In the genomic region with DNA sequence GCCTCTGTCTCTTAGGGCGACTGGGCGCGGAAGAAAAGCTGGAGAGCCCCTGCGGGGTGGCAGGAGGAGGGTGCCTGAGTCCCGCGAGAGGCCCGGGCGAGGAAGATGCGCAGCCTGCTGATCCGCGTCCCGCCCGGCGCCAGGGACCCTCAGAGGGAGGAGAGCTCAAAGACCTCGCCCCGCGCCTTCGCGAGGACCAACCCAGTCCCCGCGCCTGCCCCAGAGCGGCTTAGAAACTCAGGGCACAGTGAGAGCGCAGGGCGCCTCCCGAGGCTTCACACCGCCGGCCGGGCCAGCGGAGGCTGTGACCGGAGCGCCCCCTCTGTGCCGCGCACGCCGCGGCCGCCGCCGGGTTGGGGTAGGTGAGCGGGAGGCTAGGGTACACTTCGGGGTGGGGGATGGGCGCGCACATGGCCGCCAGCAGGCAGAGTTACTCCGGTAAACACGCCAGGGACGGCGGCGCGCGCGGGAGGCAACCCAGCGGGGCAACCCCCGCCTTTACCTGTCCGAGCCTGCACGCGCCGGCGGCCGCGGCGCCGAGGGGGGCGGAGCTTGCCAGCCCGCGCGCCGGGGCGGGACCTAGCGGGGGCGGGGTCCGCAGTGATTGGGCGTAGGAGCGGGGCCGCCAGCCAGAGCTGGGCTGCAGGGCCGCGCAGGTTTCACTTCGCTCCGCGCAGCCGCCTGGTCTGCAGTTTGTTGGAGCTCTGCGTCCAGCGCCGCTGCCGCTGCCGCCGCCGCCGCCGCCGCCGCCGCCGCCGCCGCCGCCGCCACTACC, we compare ENCODE assay signal across 1 cellular context.
TF ChIP-seq lines count a peak whose summit lies in the region.

A gene with protein sequence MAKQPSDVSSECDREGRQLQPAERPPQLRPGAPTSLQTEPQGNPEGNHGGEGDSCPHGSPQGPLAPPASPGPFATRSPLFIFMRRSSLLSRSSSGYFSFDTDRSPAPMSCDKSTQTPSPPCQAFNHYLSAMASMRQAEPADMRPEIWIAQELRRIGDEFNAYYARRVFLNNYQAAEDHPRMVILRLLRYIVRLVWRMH (plus strand): TSS at position 662 of the 775 bp plus-strand sequence. CDS start 2,832 bp downstream, outside the sequence.

TF ChIP-seq in HepG2, 621 proteins besides CTCF, POLR2A, EP300 and RAD21 (continued from another document and continues in another):
- TF ChIP-seq, protein P1, sequence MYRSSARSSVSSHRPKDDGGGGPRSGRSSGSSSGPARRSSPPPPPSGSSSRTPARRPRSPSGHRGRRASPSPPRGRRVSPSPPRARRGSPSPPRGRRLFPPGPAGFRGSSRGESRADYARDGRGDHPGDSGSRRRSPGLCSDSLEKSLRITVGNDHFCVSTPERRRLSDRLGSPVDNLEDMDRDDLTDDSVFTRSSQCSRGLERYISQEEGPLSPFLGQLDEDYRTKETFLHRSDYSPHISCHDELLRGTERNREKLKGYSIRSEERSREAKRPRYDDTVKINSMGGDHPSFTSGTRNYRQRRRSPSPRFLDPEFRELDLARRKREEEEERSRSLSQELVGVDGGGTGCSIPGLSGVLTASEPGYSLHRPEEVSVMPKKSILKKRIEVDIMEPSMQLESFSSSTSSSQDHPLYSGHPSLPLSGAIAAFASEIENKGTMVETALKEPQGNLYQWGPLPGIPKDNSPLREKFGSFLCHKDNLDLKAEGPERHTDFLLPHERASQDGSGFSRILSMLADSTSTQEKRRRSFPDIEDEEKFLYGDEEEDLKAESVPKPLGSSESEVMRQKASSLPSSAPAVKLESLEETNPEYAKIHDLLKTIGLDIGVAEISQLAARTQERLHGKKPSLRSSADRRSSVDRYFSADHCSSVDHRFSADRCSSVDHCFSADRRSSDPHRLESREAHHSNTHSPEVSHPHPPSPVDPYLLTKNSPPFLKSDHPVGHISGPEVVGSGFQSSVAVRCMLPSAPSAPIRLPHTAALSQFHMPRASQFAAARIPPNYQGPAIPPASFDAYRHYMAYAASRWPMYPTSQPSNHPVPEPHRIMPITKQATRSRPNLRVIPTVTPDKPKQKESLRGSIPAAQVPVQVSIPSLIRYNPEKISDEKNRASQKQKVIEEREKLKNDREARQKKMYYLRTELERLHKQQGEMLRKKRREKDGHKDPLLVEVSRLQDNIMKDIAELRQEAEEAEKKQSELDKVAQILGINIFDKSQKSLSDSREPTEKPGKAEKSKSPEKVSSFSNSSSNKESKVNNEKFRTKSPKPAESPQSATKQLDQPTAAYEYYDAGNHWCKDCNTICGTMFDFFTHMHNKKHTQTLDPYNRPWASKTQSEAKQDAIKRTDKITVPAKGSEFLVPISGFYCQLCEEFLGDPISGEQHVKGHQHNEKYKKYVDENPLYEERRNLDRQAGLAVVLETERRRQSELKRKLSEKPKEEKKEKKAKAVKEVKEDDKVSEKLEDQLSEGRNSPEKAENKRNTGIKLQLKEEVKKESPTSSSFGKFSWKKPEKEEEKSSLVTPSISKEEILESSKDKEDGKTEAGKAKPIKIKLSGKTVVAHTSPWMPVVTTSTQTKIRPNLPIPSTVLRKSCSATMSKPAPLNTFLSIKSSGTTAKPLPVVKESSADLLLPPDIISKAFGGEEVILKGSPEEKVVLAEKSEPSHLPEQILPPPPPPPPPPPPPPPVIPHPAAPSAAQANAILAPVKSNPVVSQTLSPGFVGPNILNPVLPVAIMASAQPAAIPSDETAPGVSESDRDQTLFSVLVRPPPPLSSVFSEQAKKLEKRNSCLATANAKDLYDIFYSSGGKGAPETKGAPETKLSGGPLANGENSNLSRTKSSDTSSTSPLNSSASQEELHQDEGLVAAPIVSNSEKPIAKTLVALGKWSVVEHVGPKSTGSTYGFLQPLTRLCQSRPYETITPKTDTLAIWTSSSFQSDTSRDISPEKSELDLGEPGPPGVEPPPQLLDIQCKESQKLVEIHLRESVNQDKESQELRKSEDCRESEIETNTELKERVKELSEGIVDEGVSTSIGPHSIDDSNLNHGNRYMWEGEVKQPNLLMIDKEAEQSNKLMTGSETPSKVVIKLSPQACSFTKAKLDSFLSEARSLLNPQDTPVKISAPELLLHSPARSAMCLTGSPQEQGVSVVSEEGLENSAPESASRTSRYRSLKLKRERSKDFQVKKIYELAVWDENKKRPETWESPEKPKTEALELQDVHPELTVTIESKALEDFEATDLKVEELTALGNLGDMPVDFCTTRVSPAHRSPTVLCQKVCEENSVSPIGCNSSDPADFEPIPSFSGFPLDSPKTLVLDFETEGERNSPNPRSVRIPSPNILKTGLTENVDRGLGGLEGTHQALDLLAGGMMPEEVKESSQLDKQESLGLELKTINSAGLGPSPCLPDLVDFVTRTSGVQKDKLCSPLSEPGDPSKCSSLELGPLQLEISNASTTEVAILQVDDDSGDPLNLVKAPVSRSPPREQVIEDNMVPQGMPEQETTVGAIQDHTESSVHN (CRISPR knock-in tag; IDR thresholded peaks at IDR 0.05), result no peak; the same call in 1 of the 2 replicates
- TF ChIP-seq HNRNPLL (IDR thresholded peaks at IDR 0.05; ENCODE audit: low read depth, low read length, poor library complexity, severe bottlenecking) (peak; percentile 78), FOSL1 (CRISPR knock-in tag; IDR thresholded peaks at IDR 0.05; ENCODE audit: borderline replicate concordance) (peak; percentile 23; the same call in 1 of the 2 replicates), MATR3 (CRISPR knock-in tag; IDR thresholded peaks at IDR 0.05) (no peak), MTF2 (CRISPR knock-in tag; IDR thresholded peaks at IDR 0.05; ENCODE audit: borderline replicate concordance) (peak; percentile 100; the same call in 1 of the 2 replicates), ZNF33A (CRISPR knock-in tag; IDR thresholded peaks at IDR 0.05; ENCODE audit: borderline replicate concordance) (peak; percentile 86; the same call in 1 of the 2 replicates), REL (CRISPR knock-in tag; conservative IDR thresholded peaks at IDR 0.05) (peak; percentile 61; the same call in 1 of the 2 replicates), RBAK (CRISPR knock-in tag; IDR thresholded peaks at IDR 0.05) (no peak), ZBTB38 (CRISPR knock-in tag; IDR thresholded peaks at IDR 0.05) (peak; percentile 92), PAWR (CRISPR knock-in tag; IDR thresholded peaks at IDR 0.05; ENCODE audit: borderline replicate concordance) (peak; percentile 94; the same call in 1 of the 2 replicates), TBP (CRISPR knock-in tag; IDR thresholded peaks at IDR 0.05) (no peak), SNAI1 (CRISPR knock-in tag; IDR thresholded peaks at IDR 0.05; ENCODE audit: borderline replicate concordance) (no peak; the same call in 1 of the 2 replicates), IKZF1 (IDR thresholded peaks at IDR 0.05) (no peak), MXD4 (CRISPR knock-in tag; IDR thresholded peaks at IDR 0.05) (peak; percentile 96), ZNF589 (CRISPR knock-in tag; conservative IDR thresholded peaks at IDR 0.05) (peak; percentile 90; the same call in 1 of the 2 replicates), PCBP1 (IDR thresholded peaks at IDR 0.05; ENCODE audit: borderline replicate concordance, low read depth, low read length) (0 out of 2 replicates have a peak, but pooled peaks have one; percentile 14), MAFK (conservative IDR thresholded peaks at IDR 0.05 in 1 of 2, IDR thresholded peaks at IDR 0.05 in 1 of 2; ENCODE audit: low read length in 2 of 2) (no peak), SALL2 (CRISPR knock-in tag; IDR thresholded peaks at IDR 0.05) (peak; percentile 99), ZNF333 (CRISPR knock-in tag; IDR thresholded peaks at IDR 0.05; ENCODE audit: borderline replicate concordance) (peak; percentile 77), ZNF34 (CRISPR knock-in tag; IDR thresholded peaks at IDR 0.05; ENCODE audit: borderline replicate concordance) (peak; percentile 80; the same call in 1 of the 2 replicates), ELF4 (CRISPR knock-in tag; IDR thresholded peaks at IDR 0.05; ENCODE audit: borderline replicate concordance) (no peak; the same call in 1 of the 2 replicates), ZNF790 (CRISPR knock-in tag; IDR thresholded peaks at IDR 0.05; ENCODE audit: borderline replicate concordance) (peak; percentile 94), SYNCRIP (IDR thresholded peaks at IDR 0.05; ENCODE audit: insufficient read depth, low read depth, low read length) (no peak), ZNF383 (CRISPR knock-in tag; IDR thresholded peaks at IDR 0.05; ENCODE audit: borderline replicate concordance) (0 out of 2 replicates have a peak, but pooled peaks have one; percentile 43)
- TF ChIP-seq, protein P2, sequence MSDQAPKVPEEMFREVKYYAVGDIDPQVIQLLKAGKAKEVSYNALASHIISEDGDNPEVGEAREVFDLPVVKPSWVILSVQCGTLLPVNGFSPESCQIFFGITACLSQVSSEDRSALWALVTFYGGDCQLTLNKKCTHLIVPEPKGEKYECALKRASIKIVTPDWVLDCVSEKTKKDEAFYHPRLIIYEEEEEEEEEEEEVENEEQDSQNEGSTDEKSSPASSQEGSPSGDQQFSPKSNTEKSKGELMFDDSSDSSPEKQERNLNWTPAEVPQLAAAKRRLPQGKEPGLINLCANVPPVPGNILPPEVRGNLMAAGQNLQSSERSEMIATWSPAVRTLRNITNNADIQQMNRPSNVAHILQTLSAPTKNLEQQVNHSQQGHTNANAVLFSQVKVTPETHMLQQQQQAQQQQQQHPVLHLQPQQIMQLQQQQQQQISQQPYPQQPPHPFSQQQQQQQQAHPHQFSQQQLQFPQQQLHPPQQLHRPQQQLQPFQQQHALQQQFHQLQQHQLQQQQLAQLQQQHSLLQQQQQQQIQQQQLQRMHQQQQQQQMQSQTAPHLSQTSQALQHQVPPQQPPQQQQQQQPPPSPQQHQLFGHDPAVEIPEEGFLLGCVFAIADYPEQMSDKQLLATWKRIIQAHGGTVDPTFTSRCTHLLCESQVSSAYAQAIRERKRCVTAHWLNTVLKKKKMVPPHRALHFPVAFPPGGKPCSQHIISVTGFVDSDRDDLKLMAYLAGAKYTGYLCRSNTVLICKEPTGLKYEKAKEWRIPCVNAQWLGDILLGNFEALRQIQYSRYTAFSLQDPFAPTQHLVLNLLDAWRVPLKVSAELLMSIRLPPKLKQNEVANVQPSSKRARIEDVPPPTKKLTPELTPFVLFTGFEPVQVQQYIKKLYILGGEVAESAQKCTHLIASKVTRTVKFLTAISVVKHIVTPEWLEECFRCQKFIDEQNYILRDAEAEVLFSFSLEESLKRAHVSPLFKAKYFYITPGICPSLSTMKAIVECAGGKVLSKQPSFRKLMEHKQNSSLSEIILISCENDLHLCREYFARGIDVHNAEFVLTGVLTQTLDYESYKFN (CRISPR knock-in tag; conservative IDR thresholded peaks at IDR 0.05), result peak; percentile 77
- TF ChIP-seq, protein P3, sequence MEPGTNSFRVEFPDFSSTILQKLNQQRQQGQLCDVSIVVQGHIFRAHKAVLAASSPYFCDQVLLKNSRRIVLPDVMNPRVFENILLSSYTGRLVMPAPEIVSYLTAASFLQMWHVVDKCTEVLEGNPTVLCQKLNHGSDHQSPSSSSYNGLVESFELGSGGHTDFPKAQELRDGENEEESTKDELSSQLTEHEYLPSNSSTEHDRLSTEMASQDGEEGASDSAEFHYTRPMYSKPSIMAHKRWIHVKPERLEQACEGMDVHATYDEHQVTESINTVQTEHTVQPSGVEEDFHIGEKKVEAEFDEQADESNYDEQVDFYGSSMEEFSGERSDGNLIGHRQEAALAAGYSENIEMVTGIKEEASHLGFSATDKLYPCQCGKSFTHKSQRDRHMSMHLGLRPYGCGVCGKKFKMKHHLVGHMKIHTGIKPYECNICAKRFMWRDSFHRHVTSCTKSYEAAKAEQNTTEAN (CRISPR knock-in tag; conservative IDR thresholded peaks at IDR 0.05), result peak; percentile 91
- TF ChIP-seq, protein P4, sequence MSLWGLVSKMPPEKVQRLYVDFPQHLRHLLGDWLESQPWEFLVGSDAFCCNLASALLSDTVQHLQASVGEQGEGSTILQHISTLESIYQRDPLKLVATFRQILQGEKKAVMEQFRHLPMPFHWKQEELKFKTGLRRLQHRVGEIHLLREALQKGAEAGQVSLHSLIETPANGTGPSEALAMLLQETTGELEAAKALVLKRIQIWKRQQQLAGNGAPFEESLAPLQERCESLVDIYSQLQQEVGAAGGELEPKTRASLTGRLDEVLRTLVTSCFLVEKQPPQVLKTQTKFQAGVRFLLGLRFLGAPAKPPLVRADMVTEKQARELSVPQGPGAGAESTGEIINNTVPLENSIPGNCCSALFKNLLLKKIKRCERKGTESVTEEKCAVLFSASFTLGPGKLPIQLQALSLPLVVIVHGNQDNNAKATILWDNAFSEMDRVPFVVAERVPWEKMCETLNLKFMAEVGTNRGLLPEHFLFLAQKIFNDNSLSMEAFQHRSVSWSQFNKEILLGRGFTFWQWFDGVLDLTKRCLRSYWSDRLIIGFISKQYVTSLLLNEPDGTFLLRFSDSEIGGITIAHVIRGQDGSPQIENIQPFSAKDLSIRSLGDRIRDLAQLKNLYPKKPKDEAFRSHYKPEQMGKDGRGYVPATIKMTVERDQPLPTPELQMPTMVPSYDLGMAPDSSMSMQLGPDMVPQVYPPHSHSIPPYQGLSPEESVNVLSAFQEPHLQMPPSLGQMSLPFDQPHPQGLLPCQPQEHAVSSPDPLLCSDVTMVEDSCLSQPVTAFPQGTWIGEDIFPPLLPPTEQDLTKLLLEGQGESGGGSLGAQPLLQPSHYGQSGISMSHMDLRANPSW (CRISPR knock-in tag; IDR thresholded peaks at IDR 0.05; ENCODE audit: borderline replicate concordance), result peak; percentile 71; the same call in 1 of the 2 replicates
- TF ChIP-seq, protein P5, sequence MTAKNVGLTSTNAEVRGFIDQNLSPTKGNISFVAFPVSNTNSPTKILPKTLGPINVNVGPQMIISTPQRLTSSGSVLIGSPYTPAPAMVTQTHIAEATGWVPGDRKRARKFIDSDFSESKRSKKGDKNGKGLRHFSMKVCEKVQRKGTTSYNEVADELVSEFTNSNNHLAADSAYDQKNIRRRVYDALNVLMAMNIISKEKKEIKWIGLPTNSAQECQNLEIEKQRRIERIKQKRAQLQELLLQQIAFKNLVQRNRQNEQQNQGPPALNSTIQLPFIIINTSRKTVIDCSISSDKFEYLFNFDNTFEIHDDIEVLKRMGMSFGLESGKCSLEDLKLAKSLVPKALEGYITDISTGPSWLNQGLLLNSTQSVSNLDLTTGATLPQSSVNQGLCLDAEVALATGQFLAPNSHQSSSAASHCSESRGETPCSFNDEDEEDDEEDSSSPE (CRISPR knock-in tag; IDR thresholded peaks at IDR 0.05), result peak; percentile 94
- TF ChIP-seq, protein P6, sequence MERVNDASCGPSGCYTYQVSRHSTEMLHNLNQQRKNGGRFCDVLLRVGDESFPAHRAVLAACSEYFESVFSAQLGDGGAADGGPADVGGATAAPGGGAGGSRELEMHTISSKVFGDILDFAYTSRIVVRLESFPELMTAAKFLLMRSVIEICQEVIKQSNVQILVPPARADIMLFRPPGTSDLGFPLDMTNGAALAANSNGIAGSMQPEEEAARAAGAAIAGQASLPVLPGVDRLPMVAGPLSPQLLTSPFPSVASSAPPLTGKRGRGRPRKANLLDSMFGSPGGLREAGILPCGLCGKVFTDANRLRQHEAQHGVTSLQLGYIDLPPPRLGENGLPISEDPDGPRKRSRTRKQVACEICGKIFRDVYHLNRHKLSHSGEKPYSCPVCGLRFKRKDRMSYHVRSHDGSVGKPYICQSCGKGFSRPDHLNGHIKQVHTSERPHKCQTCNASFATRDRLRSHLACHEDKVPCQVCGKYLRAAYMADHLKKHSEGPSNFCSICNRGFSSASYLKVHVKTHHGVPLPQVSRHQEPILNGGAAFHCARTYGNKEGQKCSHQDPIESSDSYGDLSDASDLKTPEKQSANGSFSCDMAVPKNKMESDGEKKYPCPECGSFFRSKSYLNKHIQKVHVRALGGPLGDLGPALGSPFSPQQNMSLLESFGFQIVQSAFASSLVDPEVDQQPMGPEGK (CRISPR knock-in tag; IDR thresholded peaks at IDR 0.05), result peak; percentile 80
- TF ChIP-seq, protein P7, sequence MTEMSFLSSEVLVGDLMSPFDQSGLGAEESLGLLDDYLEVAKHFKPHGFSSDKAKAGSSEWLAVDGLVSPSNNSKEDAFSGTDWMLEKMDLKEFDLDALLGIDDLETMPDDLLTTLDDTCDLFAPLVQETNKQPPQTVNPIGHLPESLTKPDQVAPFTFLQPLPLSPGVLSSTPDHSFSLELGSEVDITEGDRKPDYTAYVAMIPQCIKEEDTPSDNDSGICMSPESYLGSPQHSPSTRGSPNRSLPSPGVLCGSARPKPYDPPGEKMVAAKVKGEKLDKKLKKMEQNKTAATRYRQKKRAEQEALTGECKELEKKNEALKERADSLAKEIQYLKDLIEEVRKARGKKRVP (CRISPR knock-in tag; IDR thresholded peaks at IDR 0.05), result peak in 1 of 2 experiments; percentile 86; a peak in 2 of 4 replicates
